Comparison of ENCODE assay signal across 23 cellular contexts in the genomic region with DNA sequence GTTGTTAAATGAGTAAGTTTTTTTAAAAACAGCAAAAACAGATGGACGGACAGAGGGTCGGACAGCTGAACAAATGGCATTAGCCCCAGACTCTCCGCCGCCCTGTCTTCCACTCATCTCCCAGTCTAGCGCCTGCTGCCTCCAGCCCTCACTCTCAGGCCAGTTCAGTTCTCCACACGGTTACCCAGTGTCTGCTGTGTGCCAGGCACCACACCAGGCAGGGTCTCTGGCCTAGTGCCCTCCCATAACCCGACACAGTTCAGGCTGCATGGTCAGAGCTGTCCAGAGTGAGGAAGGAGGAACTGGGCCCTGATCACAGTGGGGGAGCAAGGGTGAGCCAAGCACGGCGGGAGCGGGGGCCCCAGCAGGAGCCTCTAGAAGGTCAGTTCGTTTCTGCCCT. TPM values are rescaled to one million over a fixed set of nuclear protein-coding genes. Genes with fewer than 3 reads are reported as not detected.
A peak's percentile ranks its signal among the peaks of the same experiment; 100 is the strongest.
DNase-seq lines count a peak whose midpoint lies in the region; ATAC-seq and TF ChIP-seq lines count a peak whose summit lies in the region.
"Had no signal": no experiment of that assay in that cellular context is flagged by ENCODE, and none has a peak within 500 bp of the region (broad histone marks: within the 10 kb centered on the region; RNA-seq: fewer than 3 reads in every experiment).

No MANE protein-coding gene starts in this region.

- H3K36me3 Mint-ChIP-seq in activated naive CD4-positive, alpha-beta T cell treated with anti-CD3 and anti-CD28 coated beads, Interleukin-2, amount 50 U/mL, for 24 hours, result no peaks in the 10 kb centered on the region
- no peaks in the 10 kb centered on the region for H3K36me3 Mint-ChIP-seq in activated T-helper 1 cell treated with anti-CD3 and anti-CD28 coated beads, Interleukin-12 subunit alpha, Interleukin-12 subunit beta, Interleukin-2, Interleukin-4 antibody, amounts not matched to agents 30 ng/mL and 10 ng/mL and 1 ng/mL, durations not matched to agents 14 hours and 24 hours and 36 hours (ENCODE audit: low read depth)
- peaks cover 5% of the 10 kb centered on the region for H3K36me3 Mint-ChIP-seq in stimulated activated effector memory CD8-positive, alpha-beta T cell treated with anti-CD3 and anti-CD28 coated beads, Interleukin-12 subunit alpha, Interleukin-12 subunit beta, amount 100 ng/mL, for 72 hours
- H3K36me3 Mint-ChIP-seq: CD8-positive, alpha-beta memory T cell had no signal

- H3K27ac ChIP-seq in lower lobe of right lung, result no peak overlapping the region
- H3K27ac ChIP-seq: neutrophil, prostate gland had no signal

- H3K27me3 Mint-ChIP-seq in activated naive CD4-positive, alpha-beta T cell treated with anti-CD3 and anti-CD28 coated beads, Interleukin-2, amount 50 U/mL, for 24 hours, result no peaks in the 10 kb centered on the region
- no peaks in the 10 kb centered on the region for H3K27me3 Mint-ChIP-seq in activated T-helper 1 cell treated with anti-CD3 and anti-CD28 coated beads, Interleukin-12 subunit alpha, Interleukin-12 subunit beta, Interleukin-2, Interleukin-4 antibody, amounts not matched to agents 30 ng/mL and 10 ng/mL and 1 ng/mL, durations not matched to agents 14 hours and 24 hours and 36 hours (ENCODE audit: insufficient read depth)
- H3K27me3 Mint-ChIP-seq: activated CD8-positive, alpha-beta T cell treated with anti-CD3 and anti-CD28 coated beads for 36 hours; activated naive CD8-positive, alpha-beta T cell treated with anti-CD3 and anti-CD28 coated beads, Interleukin-2, amount 50 U/mL, for 24 hours; stimulated activated naive CD8-positive, alpha-beta T cell treated with anti-CD3 and anti-CD28 coated beads, Interleukin-15, amount 100 ng/mL, for 72 hours had no signal

- DNase-seq in activated naive CD4-positive, alpha-beta T cell treated with anti-CD3 and anti-CD28 coated beads, Interleukin-2, amount 50 U/mL, for 16 hours, result no peak
- DNase-seq in activated T-helper 1 cell treated with anti-CD3 and anti-CD28 coated beads, Interleukin-12 subunit alpha, Interleukin-12 subunit beta, Interleukin-2, Interleukin-4 antibody, amounts not matched to agents 30 ng/mL and 10 ng/mL and 1 ng/mL, durations not matched to agents 14 hours and 24 hours and 36 hours (ENCODE audit: low spot score), result no peak
- DNase-seq in lower lobe of right lung (peak; percentile 24), DMS79 treated with DMSO at 0.1 percent for 48 hours (lab: John Stamatoyannopoulos, UW) (no peak)
- no peak for DNase-seq in stimulated activated effector memory CD8-positive, alpha-beta T cell treated with anti-CD3 and anti-CD28 coated beads, Interleukin-12 subunit alpha, Interleukin-12 subunit beta, amount 100 ng/mL, for 72 hours (ENCODE audit: low spot score in 2 of 2)
- no peak for DNase-seq in activated CD8-positive, alpha-beta memory T cell treated with anti-CD3 and anti-CD28 coated beads for 24 hours
- DNase-seq: activated CD4-positive, alpha-beta T cell treated with anti-CD3 and anti-CD28 coated beads for 1 hour; activated CD8-positive, alpha-beta T cell treated with anti-CD3 and anti-CD28 coated beads for 36 hours; activated gamma-delta T cell; activated naive CD8-positive, alpha-beta T cell treated with anti-CD3 and anti-CD28 coated beads, Interleukin-2, amount 50 U/mL, for 24 hours; DMS 273 treated with DMSO at 0.1 percent for 48 hours; GOT3; NCI-H1105 treated with DMSO at 0.1 percent for 48 hours; NCI-H1930; NCI-H69; stimulated activated naive CD8-positive, alpha-beta T cell treated with anti-CD3 and anti-CD28 coated beads, Interleukin-15, amount 100 ng/mL, for 72 hours had no signal

- H3K4me1 Mint-ChIP-seq in activated naive CD4-positive, alpha-beta T cell treated with anti-CD3 and anti-CD28 coated beads, Interleukin-2, amount 50 U/mL, for 24 hours, result peaks cover 12% of the 10 kb centered on the region
- peaks cover 7% of the 10 kb centered on the region for H3K4me1 Mint-ChIP-seq in activated T-helper 1 cell treated with anti-CD3 and anti-CD28 coated beads, Interleukin-12 subunit alpha, Interleukin-12 subunit beta, Interleukin-2, Interleukin-4 antibody, amounts not matched to agents 30 ng/mL and 10 ng/mL and 1 ng/mL, durations not matched to agents 14 hours and 24 hours and 36 hours (ENCODE audit: low read depth)
- H3K4me1 Mint-ChIP-seq in stimulated activated effector memory CD8-positive, alpha-beta T cell treated with anti-CD3 and anti-CD28 coated beads, Interleukin-12 subunit alpha, Interleukin-12 subunit beta, amount 100 ng/mL, for 72 hours, result peaks cover 44% of the 10 kb centered on the region

- no peaks in the 10 kb centered on the region for H3K27me3 ChIP-seq in lower lobe of right lung (ENCODE audit: low read depth)
- H3K27me3 ChIP-seq: neutrophil had no signal

- H3K9me3 Mint-ChIP-seq in activated naive CD4-positive, alpha-beta T cell treated with anti-CD3 and anti-CD28 coated beads, Interleukin-2, amount 50 U/mL, for 24 hours, result no peaks in the 10 kb centered on the region
- H3K9me3 Mint-ChIP-seq in activated T-helper 1 cell treated with anti-CD3 and anti-CD28 coated beads, Interleukin-12 subunit alpha, Interleukin-12 subunit beta, Interleukin-2, Interleukin-4 antibody, amounts not matched to agents 30 ng/mL and 10 ng/mL and 1 ng/mL, durations not matched to agents 14 hours and 24 hours and 36 hours, result no peaks in the 10 kb centered on the region
- H3K9me3 Mint-ChIP-seq in stimulated activated effector memory CD8-positive, alpha-beta T cell treated with anti-CD3 and anti-CD28 coated beads, Interleukin-12 subunit alpha, Interleukin-12 subunit beta, amount 100 ng/mL, for 72 hours, result no peaks in the 10 kb centered on the region
- H3K9me3 Mint-ChIP-seq: activated CD8-positive, alpha-beta T cell treated with anti-CD3 and anti-CD28 coated beads for 36 hours; CD8-positive, alpha-beta memory T cell had no signal

- peak overlapping the region; percentile 23 for H3K27ac Mint-ChIP-seq in activated naive CD4-positive, alpha-beta T cell treated with anti-CD3 and anti-CD28 coated beads, Interleukin-2, amount 50 U/mL, for 24 hours
- peak overlapping the region; percentile 40 for H3K27ac Mint-ChIP-seq in activated T-helper 1 cell treated with anti-CD3 and anti-CD28 coated beads, Interleukin-12 subunit alpha, Interleukin-12 subunit beta, Interleukin-2, Interleukin-4 antibody, amounts not matched to agents 30 ng/mL and 10 ng/mL and 1 ng/mL, durations not matched to agents 14 hours and 24 hours and 36 hours
- H3K27ac Mint-ChIP-seq in stimulated activated effector memory CD8-positive, alpha-beta T cell treated with anti-CD3 and anti-CD28 coated beads, Interleukin-12 subunit alpha, Interleukin-12 subunit beta, amount 100 ng/mL, for 72 hours, result peak overlapping the region; percentile 24
- H3K27ac Mint-ChIP-seq: activated CD8-positive, alpha-beta T cell treated with anti-CD3 and anti-CD28 coated beads for 36 hours; activated naive CD8-positive, alpha-beta T cell treated with anti-CD3 and anti-CD28 coated beads, Interleukin-2, amount 50 U/mL, for 24 hours; stimulated activated naive CD8-positive, alpha-beta T cell treated with anti-CD3 and anti-CD28 coated beads, Interleukin-15, amount 100 ng/mL, for 72 hours had no signal

- ATAC-seq in lower lobe of right lung (no peak), GM19023 (IDR thresholded peaks at IDR 0.05; ENCODE audit: unreplicated experiment) (no peak)
- ATAC-seq in stimulated activated effector memory CD8-positive, alpha-beta T cell treated with anti-CD3 and anti-CD28 coated beads, Interleukin-12 subunit alpha, Interleukin-12 subunit beta, amount 100 ng/mL, for 72 hours, result no peak
- ATAC-seq: activated CD8-positive, alpha-beta T cell treated with anti-CD3 and anti-CD28 coated beads for 36 hours; activated naive CD8-positive, alpha-beta T cell treated with anti-CD3 and anti-CD28 coated beads, Interleukin-2, amount 50 U/mL, for 24 hours; Panc1; stimulated activated naive CD8-positive, alpha-beta T cell treated with anti-CD3 and anti-CD28 coated beads, Interleukin-15, amount 100 ng/mL, for 72 hours had no signal

- TF ChIP-seq CTCF in lower lobe of right lung (IDR thresholded peaks at IDR 0.05), result no peak

- H3K4me3 ChIP-seq in lower lobe of right lung, result no peak overlapping the region
- H3K4me3 ChIP-seq: lung, prostate gland had no signal

- intact Hi-C loops in activated T-helper 1 cell treated with anti-CD3 and anti-CD28 coated beads, Interleukin-12 subunit alpha, Interleukin-12 subunit beta, Interleukin-2, Interleukin-4 antibody, amounts not matched to agents 30 ng/mL and 10 ng/mL and 1 ng/mL, durations not matched to agents 14 hours and 24 hours and 36 hours (cut with micrococcal nuclease), result no loop called here
- intact Hi-C loops in lower lobe of right lung (cut with DNase I), result no loop called here

- peaks cover 4% of the 10 kb centered on the region for H3K4me1 ChIP-seq in lower lobe of right lung
- H3K4me1 ChIP-seq: prostate gland had no signal

- H3K9me3 ChIP-seq in lower lobe of right lung, result no peaks in the 10 kb centered on the region
- H3K9me3 ChIP-seq: neutrophil, prostate gland had no signal

- H3K4me3 Mint-ChIP-seq in activated naive CD4-positive, alpha-beta T cell treated with anti-CD3 and anti-CD28 coated beads, Interleukin-2, amount 50 U/mL, for 24 hours, result no peak overlapping the region
- H3K4me3 Mint-ChIP-seq in activated T-helper 1 cell treated with anti-CD3 and anti-CD28 coated beads, Interleukin-12 subunit alpha, Interleukin-12 subunit beta, Interleukin-2, Interleukin-4 antibody, amounts not matched to agents 30 ng/mL and 10 ng/mL and 1 ng/mL, durations not matched to agents 14 hours and 24 hours and 36 hours, result no peak overlapping the region
- H3K4me3 Mint-ChIP-seq in stimulated activated effector memory CD8-positive, alpha-beta T cell treated with anti-CD3 and anti-CD28 coated beads, Interleukin-12 subunit alpha, Interleukin-12 subunit beta, amount 100 ng/mL, for 72 hours, result no peak overlapping the region
- H3K4me3 Mint-ChIP-seq: activated CD8-positive, alpha-beta T cell treated with anti-CD3 and anti-CD28 coated beads for 36 hours; activated naive CD8-positive, alpha-beta T cell treated with anti-CD3 and anti-CD28 coated beads, Interleukin-2, amount 50 U/mL, for 24 hours; stimulated activated naive CD8-positive, alpha-beta T cell treated with anti-CD3 and anti-CD28 coated beads, Interleukin-15, amount 100 ng/mL, for 72 hours had no signal

- H3K36me3 ChIP-seq in lower lobe of right lung, result no peaks in the 10 kb centered on the region
- H3K36me3 ChIP-seq: neutrophil, prostate gland had no signal

RNA-seq across cellular contexts. Expression of gene LRTM2, which starts 12.9 kb away (rescaled TPM):
- not detected in 2 replicates for total RNA-seq in activated T-helper 1 cell treated with anti-CD3 and anti-CD28 coated beads, Interleukin-12 subunit alpha, Interleukin-12 subunit beta, Interleukin-2, Interleukin-4 antibody, amounts not matched to agents 30 ng/mL and 10 ng/mL and 1 ng/mL, durations not matched to agents 14 hours and 24 hours and 36 hours
- total RNA-seq in lower lobe of right lung, result not detected
- total RNA-seq: activated CD8-positive, alpha-beta T cell treated with anti-CD3 and anti-CD28 coated beads for 36 hours; lung; prostate gland had no signal
